1 cellular context compared by ENCODE assay signal in genomic region chr2:121698318-121698930, GRCh38.
TF ChIP-seq lines count a peak whose summit lies in the region.

No MANE protein-coding gene starts in this region.

TF ChIP-seq in HepG2, 621 proteins besides CTCF, POLR2A, EP300 and RAD21:
- no peak for TF ChIP-seq SETDB1 (CRISPR knock-in tag; IDR thresholded peaks at IDR 0.05; ENCODE audit: borderline replicate concordance)
- 0 out of 2 replicates have a peak, but pooled peaks have one; percentile 6 for TF ChIP-seq CEBPG (CRISPR knock-in tag; IDR thresholded peaks at IDR 0.05)
- peak; percentile 34; the same call in 1 of the 2 replicates for TF ChIP-seq CEBPB (IDR thresholded peaks at IDR 0.05; ENCODE audit: borderline replicate concordance, low read depth, low read length)
TF ChIP-seq in HepG2: peak in this region for 2.
